ENCODE assay signal across 21 cellular contexts in genomic region chr21:44805859-44806258, GRCh38. TPM values are rescaled to one million over a fixed set of nuclear protein-coding genes. Genes with fewer than 3 reads are reported as not detected.
DNase-seq lines count a peak whose midpoint lies in the region; ATAC-seq, FAIRE-seq and TF ChIP-seq lines count a peak whose summit lies in the region.
"Had no signal": no experiment of that assay in that cellular context is flagged by ENCODE, and none has a peak within 500 bp of the region (broad histone marks: within the 10 kb centered on the region; RNA-seq: fewer than 3 reads in every experiment).

No MANE protein-coding gene starts in this region.

- H3K4me3 ChIP-seq in BLaER1 = no peak overlapping the region
- no peak overlapping the region for H3K4me3 ChIP-seq in OCI-LY7 (ENCODE audit: low read depth, low read length, poor library complexity, severe bottlenecking)
- H3K4me3 ChIP-seq in endothelial cell of umbilical vein (replicated peaks in 1 of 3; ENCODE audit: insufficient read depth in 1 of 3, low read depth in 1 of 3, low read length in 3 of 3) = no peak overlapping the region
- no peak overlapping the region for H3K4me3 ChIP-seq in mucosa of descending colon
- H3K4me3 ChIP-seq: BLaER1 treated with 17β-estradiol and CSF1 and Interleukin-3, amounts not matched to agents 10 nM and 100 nM; HAP-1 had no signal

- H2AFZ ChIP-seq in OCI-LY7 (ENCODE audit: low read length) = no peak overlapping the region
- H2AFZ ChIP-seq in endothelial cell of umbilical vein (ENCODE audit: low read depth, low read length) = no peak overlapping the region

- POLR2A ChIA-PET in OCI-LY7 (lab: Charles Lee) = no interaction called here
- POLR2A ChIA-PET in endothelial cell of umbilical vein (lab: Charles Lee) = interaction anchor here (1.5 kb wide), 1 partner anchor 12 kb away, joined by 4 read pairs; the partner anchor contains the start of gene SUMO3

- intact Hi-C loops in OCI-LY7 (cut with micrococcal nuclease; ENCODE audit: unreplicated experiment) = no loop called here
- intact Hi-C loops in endothelial cell of umbilical vein (cut with micrococcal nuclease) = no loop called here
- intact Hi-C loops in mucosa of descending colon (cut with DNase I, micrococcal nuclease) = no loop called here

- peaks cover 20% of the 10 kb centered on the region for H3K4me1 Mint-ChIP-seq in activated naive CD8-positive, alpha-beta T cell treated with anti-CD3 and anti-CD28 coated beads for 36 hours
- peaks cover 29% of the 10 kb centered on the region for H3K4me1 Mint-ChIP-seq in activated naive CD8-positive, alpha-beta T cell treated with anti-CD3 and anti-CD28 coated beads, Interleukin-2, amount 50 U/mL, for 24 hours
- H3K4me1 Mint-ChIP-seq in osteocyte (ENCODE audit: unreplicated experiment) = peaks cover 12% of the 10 kb centered on the region

- H3K4me1 ChIP-seq in BLaER1 (peaks cover 53% of the 10 kb centered on the region), OCI-LY7 (ENCODE audit: insufficient read depth, low read length, poor library complexity, severe bottlenecking) (peaks cover 10% of the 10 kb centered on the region), endothelial cell of umbilical vein (ENCODE audit: control insufficient read depth, extremely low read depth, insufficient read depth, low read length) (peaks cover 10% of the 10 kb centered on the region), mucosa of descending colon (ENCODE audit: low read depth) (peaks cover 4% of the 10 kb centered on the region)
- H3K4me1 ChIP-seq: HAP-1 had no signal

- peaks cover 38% of the 10 kb centered on the region for H3K36me3 Mint-ChIP-seq in activated naive CD8-positive, alpha-beta T cell treated with anti-CD3 and anti-CD28 coated beads for 36 hours
- peaks cover 51% of the 10 kb centered on the region for H3K36me3 Mint-ChIP-seq in activated naive CD8-positive, alpha-beta T cell treated with anti-CD3 and anti-CD28 coated beads, Interleukin-2, amount 50 U/mL, for 24 hours (ENCODE audit: low read depth)
- peaks cover 18% of the 10 kb centered on the region for H3K36me3 Mint-ChIP-seq in osteocyte (ENCODE audit: unreplicated experiment)

- H3K9me1 ChIP-seq in endothelial cell of umbilical vein (replicated peaks; ENCODE audit: control insufficient read depth, extremely low read depth, insufficient read depth, low read length) = no peaks in the 10 kb centered on the region

- no peak for DNase-seq in activated naive CD8-positive, alpha-beta T cell treated with anti-CD3 and anti-CD28 coated beads for 36 hours
- no peak for DNase-seq in activated naive CD8-positive, alpha-beta T cell treated with anti-CD3 and anti-CD28 coated beads, Interleukin-2, amount 50 U/mL, for 24 hours
- DNase-seq in OCI-LY7 (ENCODE audit: low spot score) (no peak), endothelial cell of umbilical vein (ENCODE audit: low read depth, low spot score) (no peak), AML-193 (lab: John Stamatoyannopoulos, UW) (no peak), osteocyte (ENCODE audit: extremely low spot score, unreplicated experiment) (no peak), mucosa of descending colon (no peak)
- DNase-seq: 8988T; Calu3; CD4-positive, alpha-beta memory T cell; COR-L47; DMS153; DND-41; GOT3 had no signal

- no peak overlapping the region for H3K4me3 Mint-ChIP-seq in activated naive CD8-positive, alpha-beta T cell treated with anti-CD3 and anti-CD28 coated beads for 36 hours
- H3K4me3 Mint-ChIP-seq in activated naive CD8-positive, alpha-beta T cell treated with anti-CD3 and anti-CD28 coated beads, Interleukin-2, amount 50 U/mL, for 24 hours = no peak overlapping the region
- H3K4me3 Mint-ChIP-seq in osteocyte (ENCODE audit: unreplicated experiment) = no peak overlapping the region
- H3K4me3 Mint-ChIP-seq: B cell; CD4-positive, alpha-beta memory T cell had no signal

- H3K79me2 ChIP-seq in OCI-LY7 (ENCODE audit: insufficient read depth, low read depth, low read length) = peaks cover 15% of the 10 kb centered on the region
- H3K79me2 ChIP-seq in endothelial cell of umbilical vein (ENCODE audit: control insufficient read depth, insufficient read depth, low read length) = peaks cover 28% of the 10 kb centered on the region

- H3K9me3 ChIP-seq in BLaER1 (no peaks in the 10 kb centered on the region), OCI-LY7 (ENCODE audit: low read length) (no peaks in the 10 kb centered on the region), endothelial cell of umbilical vein (replicated peaks; ENCODE audit: control insufficient read depth, insufficient read depth, low read length) (no peaks in the 10 kb centered on the region), mucosa of descending colon (no peaks in the 10 kb centered on the region)
- H3K9me3 ChIP-seq: BLaER1 treated with 17β-estradiol and CSF1 and Interleukin-3, amounts not matched to agents 10 nM and 100 nM; HAP-1 had no signal

- BruUV-seq in OCI-LY7 (replicated peaks; lab: Mats Ljungman, UMichigan) (TSS peak; percentile 24), endothelial cell of umbilical vein (replicated peaks; lab: Mats Ljungman, UMichigan) (no TSS peak)

- no peak overlapping the region for H3K27ac ChIP-seq in BLaER1
- no peak overlapping the region for H3K27ac ChIP-seq in OCI-LY7 (ENCODE audit: low read depth, low read length, poor library complexity, severe bottlenecking)
- no peak overlapping the region for H3K27ac ChIP-seq in endothelial cell of umbilical vein (ENCODE audit: insufficient read depth, low read depth, low read length)
- H3K27ac ChIP-seq: BLaER1 treated with 17β-estradiol and CSF1 and Interleukin-3, amounts not matched to agents 10 nM and 100 nM had no signal

- H4K20me1 ChIP-seq in BLaER1 (peaks cover 48% of the 10 kb centered on the region), OCI-LY7 (ENCODE audit: insufficient read depth, low read length) (peaks cover under 1% of the 10 kb centered on the region; the same call in 1 of the 2 replicates), endothelial cell of umbilical vein (replicated peaks; ENCODE audit: control insufficient read depth, extremely low read depth, insufficient read depth, low read length) (no peaks in the 10 kb centered on the region)

- TF ChIP-seq CTCF in OCI-LY7 (conservative IDR thresholded peaks at IDR 0.05; ENCODE audit: low read length) (no peak), endothelial cell of umbilical vein (IDR thresholded peaks at IDR 0.05; ENCODE audit: extremely low read depth in 1 of 2, insufficient read depth in 1 of 2, low read depth in 1 of 2, low read length in 2 of 2) (no peak), osteocyte (IDR thresholded peaks at IDR 0.05) (no peak), mucosa of descending colon (IDR thresholded peaks at IDR 0.05) (no peak)

- H3K27me3 ChIP-seq in BLaER1 (no peaks in the 10 kb centered on the region), endothelial cell of umbilical vein (ENCODE audit: control insufficient read depth in 2 of 2, insufficient read depth in 2 of 2, low read length in 2 of 2) (no peaks in the 10 kb centered on the region)
- H3K27me3 ChIP-seq: BLaER1 treated with 17β-estradiol and CSF1 and Interleukin-3, amounts not matched to agents 10 nM and 100 nM had no signal

- H3K9me3 Mint-ChIP-seq in activated naive CD8-positive, alpha-beta T cell treated with anti-CD3 and anti-CD28 coated beads for 36 hours = no peaks in the 10 kb centered on the region
- H3K9me3 Mint-ChIP-seq in activated naive CD8-positive, alpha-beta T cell treated with anti-CD3 and anti-CD28 coated beads, Interleukin-2, amount 50 U/mL, for 24 hours = no peaks in the 10 kb centered on the region
- no peaks in the 10 kb centered on the region for H3K9me3 Mint-ChIP-seq in osteocyte (ENCODE audit: unreplicated experiment)
- H3K9me3 Mint-ChIP-seq: CD4-positive, alpha-beta memory T cell had no signal

- no peaks in the 10 kb centered on the region for H3K9me2 ChIP-seq in OCI-LY7 (ENCODE audit: insufficient read depth, low read length)

- FAIRE-seq in endothelial cell of umbilical vein (lab: Jason Lieb, UNC) = peak; percentile 15
- FAIRE-seq: G401.6, GM12892, H54 had no signal

- H3K4me2 ChIP-seq in BLaER1 (peak overlapping the region; percentile 32), OCI-LY7 (ENCODE audit: low read length) (no peak overlapping the region), endothelial cell of umbilical vein (ENCODE audit: insufficient read depth, low read length) (no peak overlapping the region)

- CTCF ChIA-PET in OCI-LY7 (lab: Charles Lee; ENCODE audit: unreplicated experiment) (no interaction called here), endothelial cell of umbilical vein (lab: Charles Lee) (interaction anchor here (0.9 to 1.7 kb wide), 3 partner anchors 11 to 126 kb away, joined by 3 to 4 read pairs (median 3); no protein-coding TSS in a partner anchor)

- H3K9ac ChIP-seq in BLaER1 = no peak overlapping the region
- H3K9ac ChIP-seq in endothelial cell of umbilical vein (replicated peaks; ENCODE audit: extremely low read depth, insufficient read depth, low read length) = no peak overlapping the region

- no peak for ATAC-seq in activated naive CD8-positive, alpha-beta T cell treated with anti-CD3 and anti-CD28 coated beads, Interleukin-2, amount 50 U/mL, for 24 hours
- ATAC-seq in mucosa of descending colon = no peak

- TF ChIP-seq POLR2A in endothelial cell of umbilical vein (IDR thresholded peaks at IDR 0.05; ENCODE audit: low read depth, low read length) = no peak

- H3K36me3 ChIP-seq in BLaER1 (peaks cover 76% of the 10 kb centered on the region), OCI-LY7 (ENCODE audit: insufficient read depth, low read length) (peaks cover 70% of the 10 kb centered on the region), endothelial cell of umbilical vein (ENCODE audit: control insufficient read depth in 2 of 2, extremely low read depth in 1 of 2, insufficient read depth in 2 of 2, low read length in 2 of 2) (peaks cover 0 to 26% of the 10 kb centered on the region in 2 experiments), mucosa of descending colon (ENCODE audit: low read depth) (no peaks in the 10 kb centered on the region)

- no peaks in the 10 kb centered on the region for H3K27me3 Mint-ChIP-seq in activated naive CD8-positive, alpha-beta T cell treated with anti-CD3 and anti-CD28 coated beads for 36 hours
- H3K27me3 Mint-ChIP-seq in activated naive CD8-positive, alpha-beta T cell treated with anti-CD3 and anti-CD28 coated beads, Interleukin-2, amount 50 U/mL, for 24 hours = no peaks in the 10 kb centered on the region
- H3K27me3 Mint-ChIP-seq in osteocyte (ENCODE audit: unreplicated experiment) = no peaks in the 10 kb centered on the region
- H3K27me3 Mint-ChIP-seq: B cell; CD4-positive, alpha-beta memory T cell had no signal

- dilution Hi-C loops in endothelial cell of umbilical vein (cut with MboI; ENCODE audit: extremely low pct_ligation_motif_present, low sequenced_read_pairs) = no loop called here

- peak overlapping the region; percentile 31 for H3K27ac Mint-ChIP-seq in activated naive CD8-positive, alpha-beta T cell treated with anti-CD3 and anti-CD28 coated beads for 36 hours
- no peak overlapping the region for H3K27ac Mint-ChIP-seq in activated naive CD8-positive, alpha-beta T cell treated with anti-CD3 and anti-CD28 coated beads, Interleukin-2, amount 50 U/mL, for 24 hours
- H3K27ac Mint-ChIP-seq in osteocyte (ENCODE audit: unreplicated experiment) = no peak overlapping the region
- H3K27ac Mint-ChIP-seq: B cell had no signal

RNA-seq across cellular contexts. Expression of gene UBE2G2, which starts 4.2 kb away (rescaled TPM):
- 100 to 1,000 TPM; 115 to 124 TPM for total RNA-seq in activated naive CD8-positive, alpha-beta T cell treated with anti-CD3 and anti-CD28 coated beads for 36 hours
- total RNA-seq in OCI-LY7 (2014; rRNA removed; shearing (Covaris generic)) = 104 and 121 TPM in 2 replicates
- total RNA-seq in OCI-LY7 (2022) = 137 and 141 TPM in 2 replicates
- total RNA-seq in endothelial cell of umbilical vein = 114 and 117 TPM in 2 replicates
- polyA plus RNA-seq in endothelial cell of umbilical vein = 86.4 and 95.0 TPM in 2 replicates
- polyA plus RNA-seq in endothelial cell of umbilical vein (2011; cell fraction: cytosol; rRNA removed) = 90.1 and 97.5 TPM in 2 replicates
- polyA plus RNA-seq in endothelial cell of umbilical vein (2011; cell fraction: nucleus; rRNA removed) = 200 and 203 TPM in 2 replicates
- 126 and 142 TPM in 2 replicates for polyA plus RNA-seq in endothelial cell of umbilical vein (2012)
- polyA minus RNA-seq in endothelial cell of umbilical vein = 158 TPM in 2 replicates
- polyA minus RNA-seq in endothelial cell of umbilical vein (2011; cell fraction: cytosol; rRNA and poly(A)+ RNA removed) = 57.2 TPM
- polyA minus RNA-seq in endothelial cell of umbilical vein (2011; cell fraction: nucleus; rRNA and poly(A)+ RNA removed) = 87.5 and 102 TPM in 2 replicates
- 74.7 and 78.7 TPM in 2 replicates for total RNA-seq in osteocyte
- total RNA-seq in mucosa of descending colon = 10 to 100 TPM; 64.2 to 85.4 (median 66.8) TPM

RNA-seq across cellular contexts. Expression of gene SUMO3, which starts 12.0 kb away (rescaled TPM):
- total RNA-seq in activated naive CD8-positive, alpha-beta T cell treated with anti-CD3 and anti-CD28 coated beads for 36 hours = 10 to 100 TPM; 90.5 to 92.5 TPM
- 59.5 and 60.3 TPM in 2 replicates for total RNA-seq in OCI-LY7 (2014; rRNA removed; shearing (Covaris generic))
- total RNA-seq in OCI-LY7 (2022) (85.5 and 94.6 TPM in 2 replicates), endothelial cell of umbilical vein (99.7 and 102 TPM in 2 replicates), osteocyte (69.6 and 74.9 TPM in 2 replicates), mucosa of descending colon (10 to 100 TPM; 68.9 to 76.9 (median 69.4) TPM)
- polyA plus RNA-seq in endothelial cell of umbilical vein = 109 and 123 TPM in 2 replicates
- 115 and 130 TPM in 2 replicates for polyA plus RNA-seq in endothelial cell of umbilical vein (2011; cell fraction: cytosol; rRNA removed)
- 46.3 and 55.9 TPM in 2 replicates for polyA plus RNA-seq in endothelial cell of umbilical vein (2011; cell fraction: nucleus; rRNA removed)
- polyA plus RNA-seq in endothelial cell of umbilical vein (2012) = 107 and 137 TPM in 2 replicates
- 79.8 and 101 TPM in 2 replicates for polyA minus RNA-seq in endothelial cell of umbilical vein
- polyA minus RNA-seq in endothelial cell of umbilical vein (2011; cell fraction: cytosol; rRNA and poly(A)+ RNA removed) = 50.6 TPM
- polyA minus RNA-seq in endothelial cell of umbilical vein (2011; cell fraction: nucleus; rRNA and poly(A)+ RNA removed) = 21.6 and 22.3 TPM in 2 replicates
